ENCODE assay signal across 8 cellular contexts in the genomic region with DNA sequence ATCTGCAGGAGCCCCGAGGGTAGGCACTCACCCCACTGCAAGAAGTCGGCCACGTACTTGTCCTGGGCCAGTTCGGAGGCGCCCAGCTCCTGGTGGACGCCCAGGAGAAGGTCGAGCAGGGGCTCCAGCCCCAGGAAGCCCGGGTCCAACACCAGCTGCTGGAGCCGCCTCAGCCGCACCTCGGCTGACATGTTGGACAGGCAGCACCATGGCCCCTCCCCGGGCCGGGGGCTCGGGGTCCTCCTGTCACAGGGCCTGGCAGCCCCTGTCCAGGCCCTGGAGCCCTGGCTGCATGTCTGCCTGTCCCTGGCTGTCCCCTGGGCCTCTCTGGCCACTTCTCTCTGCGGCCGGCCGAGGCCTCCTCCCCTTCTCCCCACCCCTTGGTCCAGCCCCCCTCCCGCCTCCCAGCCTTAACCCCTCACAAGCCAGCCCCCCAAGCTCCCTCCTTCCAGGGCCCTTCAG. TPM values are rescaled to one million over a fixed set of nuclear protein-coding genes. Genes with fewer than 3 reads are reported as not detected.
DNase-seq lines count a peak whose midpoint lies in the region; ATAC-seq, FAIRE-seq and TF ChIP-seq lines count a peak whose summit lies in the region.

DMPK (minus strand) TSS at position 329 of the 462 bp plus-strand sequence; CDS start at position 191, 138 bp downstream.

- H3K27ac ChIP-seq in astrocyte (ENCODE audit: low read depth, low read length) (peak within 1 kb of the TSS; percentile 67), smooth muscle cell (ENCODE audit: low read depth) (peak within 1 kb of the TSS; percentile 93)

- H3K36me3 Mint-ChIP-seq in HFFc6 (ENCODE audit: low read depth): peaks cover 21% of the 10 kb centered on the region
- peaks cover 16% of the 10 kb centered on the region for H3K36me3 Mint-ChIP-seq in astrocyte (ENCODE audit: low read depth, unreplicated experiment)

- H3K4me2 ChIP-seq in astrocyte (ENCODE audit: low read length) (peak within 1 kb of the TSS; percentile 70), smooth muscle cell (peak within 1 kb of the TSS; percentile 88)

- no peak for FAIRE-seq in astrocyte (lab: Jason Lieb, UNC)

- no peak for ATAC-seq in activated CD4-positive, CD25-positive, alpha-beta regulatory T cell treated with anti-CD3 and anti-CD28 coated beads, Interleukin-2, amount 50 U/mL, for 24 hours

- no peaks in the 10 kb centered on the region for H3K9me3 ChIP-seq in astrocyte (ENCODE audit: insufficient read depth, low read depth, low read length)
- H3K9me3 ChIP-seq in smooth muscle cell (replicated peaks; ENCODE audit: low read depth): no peaks in the 10 kb centered on the region

- H3F3A ChIP-seq in smooth muscle cell (ENCODE audit: low read depth): peaks cover 19% of the 10 kb centered on the region

- H3K79me2 ChIP-seq in astrocyte (ENCODE audit: insufficient read depth, low read length) (peaks cover 28% of the 10 kb centered on the region), smooth muscle cell (ENCODE audit: low read depth) (peaks cover 25% of the 10 kb centered on the region)

- H3K27me3 ChIP-seq in astrocyte (ENCODE audit: insufficient read depth, low read length) (no peaks in the 10 kb centered on the region), smooth muscle cell (ENCODE audit: low read depth) (no peaks in the 10 kb centered on the region)

- H2AFZ ChIP-seq in astrocyte (ENCODE audit: low read depth, low read length) (no peak within 1 kb of the TSS), smooth muscle cell (ENCODE audit: low read depth) (no peak within 1 kb of the TSS)

- peaks cover 8% of the 10 kb centered on the region for H3K36me3 ChIP-seq in astrocyte (ENCODE audit: insufficient read depth, low read length)
- no peaks in the 10 kb centered on the region for H3K36me3 ChIP-seq in smooth muscle cell (ENCODE audit: low read depth)

- DNase-seq in HFFc6: no peak
- DNase-seq in astrocyte (ENCODE audit: low read depth): no peak
- DNase-seq in iPS-NIHi11 (ENCODE audit: low spot score): peak; percentile 52
- no peak for DNase-seq in smooth muscle cell (lab: John Stamatoyannopoulos, UW; ENCODE audit: unreplicated experiment)
- DNase-seq in NOMO-1 (lab: John Stamatoyannopoulos, UW; ENCODE audit: unreplicated experiment in 2 of 2): no peak
- DNase-seq in NCI-H2227 treated with DMSO at 0.1 percent for 48 hours (lab: John Stamatoyannopoulos, UW): no peak
- no peak for DNase-seq in stimulated activated CD4-positive, alpha-beta T cell treated with anti-CD3 and anti-CD28 coated beads, Interleukin-2, amount 100 ng/mL, for 24 hours

- H3K27me3 Mint-ChIP-seq in HFFc6 (ENCODE audit: insufficient read depth) (peaks cover 4% of the 10 kb centered on the region; the same call in 1 of the 2 replicates), astrocyte (ENCODE audit: low read depth, unreplicated experiment) (no peaks in the 10 kb centered on the region)

- peak within 1 kb of the TSS; percentile 83 for H3K4me3 Mint-ChIP-seq in HFFc6
- peak within 1 kb of the TSS; percentile 20 for H3K4me3 Mint-ChIP-seq in astrocyte (ENCODE audit: unreplicated experiment)

- no peak for TF ChIP-seq CTCF in HFFc6 (IDR thresholded peaks at IDR 0.05)
- TF ChIP-seq CTCF in astrocyte (IDR thresholded peaks at IDR 0.05; ENCODE audit: insufficient read depth, low read depth, low read length): no peak
- TF ChIP-seq CTCF in smooth muscle cell (IDR thresholded peaks at IDR 0.05; ENCODE audit: borderline replicate concordance, insufficient read depth, poor library complexity, severe bottlenecking): no peak

- WGBS in smooth muscle cell (ENCODE audit: low lambda C conversion rate): 61% methylated on average over 17 of the region's 18 CpGs

- H4K20me1 ChIP-seq in astrocyte (ENCODE audit: insufficient read depth, low read length): peaks cover 74% of the 10 kb centered on the region
- H4K20me1 ChIP-seq in smooth muscle cell (ENCODE audit: low read depth): peaks cover 63% of the 10 kb centered on the region

- H3K4me1 ChIP-seq in astrocyte (ENCODE audit: insufficient read depth, low read length) (peaks cover 21% of the 10 kb centered on the region), smooth muscle cell (ENCODE audit: low read depth) (peaks cover 27% of the 10 kb centered on the region)

- peak within 1 kb of the TSS; percentile 99 for H3K27ac Mint-ChIP-seq in HFFc6
- peak within 1 kb of the TSS; percentile 89 for H3K27ac Mint-ChIP-seq in astrocyte (ENCODE audit: unreplicated experiment)

- H3K4me3 ChIP-seq in astrocyte (ENCODE audit: insufficient read depth, low read depth, low read length): no peak within 1 kb of the TSS
- H3K4me3 ChIP-seq in smooth muscle cell: peak within 1 kb of the TSS; percentile 43

- peak within 1 kb of the TSS; percentile 71 for H3K9ac ChIP-seq in astrocyte (ENCODE audit: low read length)
- H3K9ac ChIP-seq in smooth muscle cell (ENCODE audit: low read depth): peak within 1 kb of the TSS; percentile 34

- H3K9me3 Mint-ChIP-seq in HFFc6 (no peaks in the 10 kb centered on the region), astrocyte (ENCODE audit: unreplicated experiment) (peaks cover 2% of the 10 kb centered on the region)

- peaks cover 35% of the 10 kb centered on the region for H3K4me1 Mint-ChIP-seq in HFFc6 (ENCODE audit: low read depth)
- H3K4me1 Mint-ChIP-seq in astrocyte (ENCODE audit: low read depth, unreplicated experiment): peaks cover 24% of the 10 kb centered on the region

RNA-seq across cellular contexts. Expression of gene DMPK, which starts in this region (rescaled TPM):
- total RNA-seq in HFFc6 (2021; fragmentation: NEBNext Ultra II Directional; extraction: Animal tissue kit (Norgen Biotek cat#: 25700)): 100 to 1,000 TPM in 4 of 6 experiments, 10 to 100 TPM in 2; 85.5 to 144 (median 102) TPM
- total RNA-seq in astrocyte (55.9 and 75.2 TPM in 2 replicates), smooth muscle cell (19.2 and 23.6 TPM in 2 replicates)
- polyA plus RNA-seq in smooth muscle cell: 32.7 and 47.7 TPM in 2 replicates
